In genomic region chr9:137460363-137461315, GRCh38 we compare ENCODE assay signal across 12 cellular contexts. TPM values are rescaled to one million over a fixed set of nuclear protein-coding genes. Genes with fewer than 3 reads are reported as not detected.
DNase-seq lines count a peak whose midpoint lies in the region; ATAC-seq and TF ChIP-seq lines count a peak whose summit lies in the region.
"Had no signal": no experiment of that assay in that cellular context is flagged by ENCODE, and none has a peak within 500 bp of the region (broad histone marks: within the 10 kb centered on the region; RNA-seq: fewer than 3 reads in every experiment).

No MANE protein-coding gene starts in this region.

- peaks cover 39% of the 10 kb centered on the region for H4K20me1 ChIP-seq in BLaER1
- no peaks in the 10 kb centered on the region; the same call in 1 of the 2 replicates for H4K20me1 ChIP-seq in DOHH2 (ENCODE audit: control insufficient read depth, insufficient read depth, low read depth, low read length)

- H3K4me1 ChIP-seq in BLaER1 (peaks cover 72% of the 10 kb centered on the region), DOHH2 (ENCODE audit: control insufficient read depth, low read length) (peaks cover 72% of the 10 kb centered on the region), neuronal stem cell (ENCODE audit: control insufficient read depth in 2 of 2, insufficient read depth in 1 of 2, low read depth in 1 of 2, low read length in 2 of 2) (peaks cover 10 to 11% of the 10 kb centered on the region in 2 donors)

- TF ChIP-seq CTCF in DOHH2 (IDR thresholded peaks at IDR 0.05; ENCODE audit: low read depth, low read length, poor library complexity, severe bottlenecking): no peak
- TF ChIP-seq CTCF in type B pancreatic cell (conservative IDR thresholded peaks at IDR 0.05): no peak

- H3F3A ChIP-seq in DOHH2 (ENCODE audit: control insufficient read depth, insufficient read depth): no peaks in the 10 kb centered on the region

- peaks cover 12% of the 10 kb centered on the region for H3K4me1 Mint-ChIP-seq in central memory CD8-positive, alpha-beta T cell
- H3K4me1 Mint-ChIP-seq in type B pancreatic cell (ENCODE audit: unreplicated experiment): no peaks in the 10 kb centered on the region

- WGBS in neuronal stem cell (ENCODE audit: extremely low coverage in 2 of 2, insufficient read length in 2 of 2, insufficient replicate concordance in 1 of 2), 2 donors: no CpG with 5 or more reads among the region's 31 CpGs

- H2BK120ac ChIP-seq in neuronal stem cell (ENCODE audit: low read depth, low read length): no peak overlapping the region

- H3K9me3 ChIP-seq in BLaER1: no peaks in the 10 kb centered on the region
- no peaks in the 10 kb centered on the region for H3K9me3 ChIP-seq in DOHH2 (ENCODE audit: control insufficient read depth, insufficient read depth, low read length)
- H3K9me3 ChIP-seq in neuronal stem cell (replicated peaks in 1 of 2; ENCODE audit: control insufficient read depth in 2 of 2, insufficient read depth in 1 of 2, low read depth in 1 of 2, low read length in 2 of 2): peaks cover 0 to 2% of the 10 kb centered on the region in 2 donors
- H3K9me3 ChIP-seq: Caco-2, colonic mucosa had no signal

- H2BK15ac ChIP-seq in neuronal stem cell (ENCODE audit: low read length): peak overlapping the region; percentile 100

- no peak overlapping the region for H3K27ac ChIP-seq in BLaER1
- peak overlapping the region; percentile 82; the same call in 1 of the 2 replicates for H3K27ac ChIP-seq in DOHH2 (ENCODE audit: low read depth, low read length)
- no peak overlapping the region for H3K27ac ChIP-seq in neuronal stem cell (replicated peaks; ENCODE audit: low read length)
- H3K27ac ChIP-seq: colonic mucosa had no signal

- H3K9me3 Mint-ChIP-seq in central memory CD8-positive, alpha-beta T cell: no peaks in the 10 kb centered on the region
- H3K9me3 Mint-ChIP-seq in type B pancreatic cell: no peaks in the 10 kb centered on the region

- H3K79me2 ChIP-seq in DOHH2 (ENCODE audit: control insufficient read depth, low read length): peaks cover 20% of the 10 kb centered on the region

- ATAC-seq in central memory CD8-positive, alpha-beta T cell (replicated peaks; ENCODE audit: extremely low read depth, poor library complexity, severe bottlenecking): no peak

- no peak overlapping the region for H3K4ac ChIP-seq in neuronal stem cell (ENCODE audit: low read length)

- H3K79me1 ChIP-seq in neuronal stem cell (ENCODE audit: low read depth, low read length): peaks cover 17% of the 10 kb centered on the region

- H3K4me2 ChIP-seq in BLaER1 (peak overlapping the region; percentile 99), DOHH2 (ENCODE audit: low read length) (peak overlapping the region; percentile 62), neuronal stem cell (ENCODE audit: insufficient read depth, low read length, poor library complexity, severe bottlenecking) (no peak overlapping the region)

- no peak for DNase-seq in central memory CD8-positive, alpha-beta T cell (ENCODE audit: low spot score in 2 of 2)
- DNase-seq in neuronal stem cell (ENCODE audit: low spot score) (no peak), type B pancreatic cell (ENCODE audit: extremely low spot score, unreplicated experiment) (no peak), NCI-H1417 treated with DMSO at 0.1 percent for 48 hours (lab: John Stamatoyannopoulos, UW) (no peak), C1 segment of cervical spinal cord (lab: John Stamatoyannopoulos, UW) (no peak)
- DNase-seq: activated CD4-positive, alpha-beta T cell treated with anti-CD3 and anti-CD28 coated beads for 1 hour; colonic mucosa; midbrain had no signal

- H4K91ac ChIP-seq in neuronal stem cell (ENCODE audit: low read depth, low read length, poor library complexity): no peak overlapping the region

- peak overlapping the region; percentile 90 for H2AK5ac ChIP-seq in neuronal stem cell (ENCODE audit: low read depth, low read length)

- no peak overlapping the region for H3K4me3 ChIP-seq in BLaER1
- peak overlapping the region; percentile 88 for H3K4me3 ChIP-seq in DOHH2 (ENCODE audit: low read length)
- H3K4me3 ChIP-seq in neuronal stem cell (ENCODE audit: low read length in 2 of 2): no peak overlapping the region
- H3K4me3 ChIP-seq: colonic mucosa had no signal

- H3K14ac ChIP-seq in neuronal stem cell (ENCODE audit: low read length): peak overlapping the region; percentile 76

- H3K9ac ChIP-seq in BLaER1 (no peak overlapping the region; the same call in 1 of the 2 replicates), neuronal stem cell (ENCODE audit: low read depth, low read length, poor library complexity) (no peak overlapping the region)

- H3K18ac ChIP-seq in neuronal stem cell (ENCODE audit: low read length): peak overlapping the region; percentile 27

- H3K27ac Mint-ChIP-seq in central memory CD8-positive, alpha-beta T cell (ENCODE audit: low read depth): peak overlapping the region; percentile 73
- H3K27ac Mint-ChIP-seq in type B pancreatic cell: no peak overlapping the region

- no peak overlapping the region for H3K23ac ChIP-seq in neuronal stem cell (ENCODE audit: low read depth, low read length, poor library complexity)

- no peaks in the 10 kb centered on the region for H3K27me3 Mint-ChIP-seq in central memory CD8-positive, alpha-beta T cell
- H3K27me3 Mint-ChIP-seq in type B pancreatic cell: peaks cover 4% of the 10 kb centered on the region

- H3K36me3 Mint-ChIP-seq in central memory CD8-positive, alpha-beta T cell (ENCODE audit: insufficient read depth): peaks cover 5% of the 10 kb centered on the region
- H3K36me3 Mint-ChIP-seq in type B pancreatic cell: no peaks in the 10 kb centered on the region

- peak overlapping the region; percentile 49 for H2BK12ac ChIP-seq in neuronal stem cell (ENCODE audit: low read length)

- H3K36me3 ChIP-seq in BLaER1 (peaks cover 14% of the 10 kb centered on the region), DOHH2 (ENCODE audit: control insufficient read depth, low read length) (peaks cover 31% of the 10 kb centered on the region), neuronal stem cell (replicated peaks in 1 of 2; ENCODE audit: control insufficient read depth in 2 of 2, insufficient read depth in 2 of 2, low read length in 2 of 2) (peaks cover 14 to 22% of the 10 kb centered on the region in 2 donors)
- H3K36me3 ChIP-seq: colonic mucosa had no signal

- peak overlapping the region; percentile 96 for H4K8ac ChIP-seq in neuronal stem cell (ENCODE audit: low read depth, low read length)

- H3K9me2 ChIP-seq in DOHH2 (replicated peaks; ENCODE audit: control insufficient read depth, low read length): no peaks in the 10 kb centered on the region

- peak overlapping the region; percentile 16 for H2BK5ac ChIP-seq in neuronal stem cell (ENCODE audit: low read length)

- peak overlapping the region; percentile 99 for H2AFZ ChIP-seq in neuronal stem cell (ENCODE audit: low read length)

- H3K27me3 ChIP-seq in BLaER1: peaks cover 12% of the 10 kb centered on the region
- H3K27me3 ChIP-seq in DOHH2 (ENCODE audit: control insufficient read depth, low read length): no peaks in the 10 kb centered on the region
- H3K27me3 ChIP-seq in neuronal stem cell (ENCODE audit: control insufficient read depth in 3 of 3, insufficient read depth in 3 of 3, low read depth in 1 of 3, low read length in 3 of 3): peaks cover 0 to 6% (median 0%) of the 10 kb centered on the region in 3 experiments
- H3K27me3 ChIP-seq: colonic mucosa had no signal

- peak overlapping the region; percentile 76 for H3K4me3 Mint-ChIP-seq in central memory CD8-positive, alpha-beta T cell
- no peak overlapping the region for H3K4me3 Mint-ChIP-seq in type B pancreatic cell

RNA-seq across cellular contexts. Expression of gene NSMF, which starts 1.5 kb away (rescaled TPM):
- polyA plus RNA-seq in neuronal stem cell (2013, experiment 1 of 2): 46.8 TPM
- 45.0 TPM for polyA plus RNA-seq in neuronal stem cell (2013, experiment 2 of 2)
- 51.2 and 67.8 TPM in 2 replicates for total RNA-seq in type B pancreatic cell (ENCODE audit: low replicate concordance)

RNA-seq across cellular contexts. Expression of gene ENTPD8, which starts 19.5 kb away (rescaled TPM):
- polyA plus RNA-seq in neuronal stem cell (2013, experiment 1 of 2): 0.03 TPM
- polyA plus RNA-seq in neuronal stem cell (2013, experiment 2 of 2): 0.04 TPM
- 2.1 and 3.5 TPM in 2 replicates for total RNA-seq in type B pancreatic cell (ENCODE audit: low replicate concordance)
- polyA plus RNA-seq: fibroblast of lung had no signal

RNA-seq across cellular contexts. Expression of gene NOXA1, which starts 37.4 kb away (rescaled TPM):
- 0.61 TPM for polyA plus RNA-seq in neuronal stem cell (2013, experiment 1 of 2)
- 0.64 TPM for polyA plus RNA-seq in neuronal stem cell (2013, experiment 2 of 2)
- 6.4 and 14.3 TPM in 2 replicates for total RNA-seq in type B pancreatic cell (ENCODE audit: low replicate concordance)

RNA-seq across cellular contexts. Expression of gene EXD3, which starts 37.7 kb away (rescaled TPM):
- 21.1 TPM for polyA plus RNA-seq in neuronal stem cell (2013, experiment 1 of 2)
- 19.9 TPM for polyA plus RNA-seq in neuronal stem cell (2013, experiment 2 of 2)
- 15.5 and 19.5 TPM in 2 replicates for total RNA-seq in type B pancreatic cell (ENCODE audit: low replicate concordance)
